Comparison of ENCODE assay signal across 29 cellular contexts in genomic region chr5:65612298-65612907, GRCh38. TPM values are rescaled to one million over a fixed set of nuclear protein-coding genes. Genes with fewer than 3 reads are reported as not detected.
DNase-seq lines count a peak whose midpoint lies in the region; ATAC-seq and TF ChIP-seq lines count a peak whose summit lies in the region.
"Had no signal": no experiment of that assay in that cellular context is flagged by ENCODE, and none has a peak within 500 bp of the region (broad histone marks: within the 10 kb centered on the region; RNA-seq: fewer than 3 reads in every experiment).

No MANE protein-coding gene starts in this region.

- H3K27me3 ChIP-seq in brain microvascular endothelial cell (replicated peaks) = no peaks in the 10 kb centered on the region
- H3K27me3 ChIP-seq: BLaER1, gastrocnemius medialis, ovary had no signal

- H3K27me3 Mint-ChIP-seq in nephron (ENCODE audit: low read depth) = no peaks in the 10 kb centered on the region
- H3K27me3 Mint-ChIP-seq in activated CD8-positive, alpha-beta memory T cell treated with anti-CD3 and anti-CD28 coated beads, Interleukin-2, amount 10 ng/mL, durations not matched to agents 7 days and 5 days = no peaks in the 10 kb centered on the region
- H3K27me3 Mint-ChIP-seq: stimulated activated naive CD8-positive, alpha-beta T cell treated with anti-CD3 and anti-CD28 coated beads, Interleukin-15, Interleukin-2, amounts not matched to agents 100 ng/mL and 50 ng/mL, for 24 hours had no signal

- H3K9me3 ChIP-seq in HEK293 (ENCODE audit: control insufficient read depth, insufficient read depth, low read depth, low read length) = no peaks in the 10 kb centered on the region
- H3K9me3 ChIP-seq: BLaER1, gastrocnemius medialis, ovary, thoracic aorta had no signal

- no peak for TF ChIP-seq POLR2A in GM18505 (IDR thresholded peaks at IDR 0.05; ENCODE audit: borderline replicate concordance, extremely low read depth, insufficient read depth, insufficient read length)

- H3K4me1 ChIP-seq in HEK293 (ENCODE audit: control insufficient read depth, insufficient read depth, low read length) = no peaks in the 10 kb centered on the region
- H3K4me1 ChIP-seq: BLaER1, gastrocnemius medialis had no signal

- peak overlapping the region; percentile 30 to 94 (median 46) for H3K27ac Mint-ChIP-seq in nephron
- no peak overlapping the region for H3K27ac Mint-ChIP-seq in activated CD8-positive, alpha-beta memory T cell treated with anti-CD3 and anti-CD28 coated beads, Interleukin-2, amount 10 ng/mL, durations not matched to agents 7 days and 5 days
- H3K27ac Mint-ChIP-seq: activated CD8-positive, alpha-beta T cell treated with anti-CD3 and anti-CD28 coated beads, Interleukin-2, amount 10 ng/mL, durations not matched to agents 7 days and 5 days; activated T-helper 2 cell treated with anti-CD3 and anti-CD28 coated beads, Interferon-gamma antibody, Interleukin-2, Interleukin-4, amounts not matched to agents 10 μg/mL and 5 μg/mL and 100 μg/mL, durations not matched to agents 14 hours and 24 hours and 36 hours; stimulated activated naive CD8-positive, alpha-beta T cell treated with anti-CD3 and anti-CD28 coated beads, Interleukin-15, Interleukin-2, amounts not matched to agents 100 ng/mL and 50 ng/mL, for 24 hours had no signal

- H3K36me3 Mint-ChIP-seq in nephron (ENCODE audit: low read depth) = peaks cover 67% of the 10 kb centered on the region
- H3K36me3 Mint-ChIP-seq in activated CD8-positive, alpha-beta memory T cell treated with anti-CD3 and anti-CD28 coated beads, Interleukin-2, amount 10 ng/mL, durations not matched to agents 7 days and 5 days = peaks cover 40% of the 10 kb centered on the region

- DNase-seq in COLO668 (lab: John Stamatoyannopoulos, UW; ENCODE audit: unreplicated experiment) (peak; percentile 1), brain microvascular endothelial cell (no peak), A172 (ENCODE audit: low spot score) (no peak)
- no peak for DNase-seq in activated CD8-positive, alpha-beta memory T cell treated with anti-CD3 and anti-CD28 coated beads, Interleukin-2, amount 10 ng/mL, durations not matched to agents 7 days and 5 days
- DNase-seq: activated CD4-positive, alpha-beta T cell treated with anti-CD3 and anti-CD28 coated beads for 4 hours; activated CD8-positive, alpha-beta T cell treated with anti-CD3 and anti-CD28 coated beads, Interleukin-2, amount 10 ng/mL, durations not matched to agents 7 days and 5 days; activated naive CD4-positive, alpha-beta T cell treated with anti-CD3 and anti-CD28 coated beads, Interleukin-2, amount 50 U/mL, for 16 hours; gastrocnemius medialis; GOT3; Kasumi-1; NCI-H1417 treated with DMSO at 0.1 percent for 48 hours; NCI-H2081 treated with DMSO at 0.1 percent for 48 hours; NCI-H446; NCI-H82; ovary; retina; T1000; WERI-Rb-1 had no signal

- ATAC-seq in GM18505 (IDR thresholded peaks at IDR 0.05; ENCODE audit: unreplicated experiment) = no peak
- ATAC-seq in activated CD8-positive, alpha-beta memory T cell treated with anti-CD3 and anti-CD28 coated beads, Interleukin-2, amount 10 ng/mL, durations not matched to agents 7 days and 5 days = no peak
- ATAC-seq in GM21576 (IDR thresholded peaks at IDR 0.05; ENCODE audit: unreplicated experiment) = no peak
- ATAC-seq: activated CD8-positive, alpha-beta T cell treated with anti-CD3 and anti-CD28 coated beads, Interleukin-2, amount 10 ng/mL, durations not matched to agents 7 days and 5 days; gastrocnemius medialis had no signal

- H3K4me3 ChIP-seq in HEK293 (ENCODE audit: low read depth, low read length) (no peak overlapping the region), brain microvascular endothelial cell (ENCODE audit: low read depth, low read length) (no peak overlapping the region)
- H3K4me3 ChIP-seq: BLaER1, gastrocnemius medialis, ovary, skin epidermis, thoracic aorta had no signal

- no peaks in the 10 kb centered on the region for H3K4me1 Mint-ChIP-seq in nephron
- no peaks in the 10 kb centered on the region for H3K4me1 Mint-ChIP-seq in activated CD8-positive, alpha-beta memory T cell treated with anti-CD3 and anti-CD28 coated beads, Interleukin-2, amount 10 ng/mL, durations not matched to agents 7 days and 5 days
- H3K4me1 Mint-ChIP-seq: neural crest cell had no signal

- no peak overlapping the region for H3K27ac ChIP-seq in HEK293 (ENCODE audit: extremely low read depth, low read depth, low read length)
- peak overlapping the region; percentile 25 for H3K27ac ChIP-seq in brain microvascular endothelial cell
- H3K27ac ChIP-seq: BLaER1, gastrocnemius medialis, ovary, RWPE1, skin epidermis, thoracic aorta, WERI-Rb-1 had no signal

- TF ChIP-seq CTCF in HEK293 (tag by site-specific recombination; IDR thresholded peaks at IDR 0.05) = no peak
- no peak for TF ChIP-seq CTCF in brain microvascular endothelial cell (IDR thresholded peaks at IDR 0.05; ENCODE audit: low read depth, low read length, missing control alignments)
- no peak for TF ChIP-seq CTCF in nephron (IDR thresholded peaks at IDR 0.05; ENCODE audit: unreplicated experiment in 3 of 3)

- POLR2A ChIA-PET in HEK293 (lab: Yijun Ruan, JAX) = no interaction called here

- in situ Hi-C loops in brain microvascular endothelial cell (cut with HindIII; ENCODE audit: low pct_ligation_motif_present, low sequenced_read_pairs) = no loop called here

- H3K4me3 Mint-ChIP-seq in nephron = no peak overlapping the region
- no peak overlapping the region for H3K4me3 Mint-ChIP-seq in activated CD8-positive, alpha-beta memory T cell treated with anti-CD3 and anti-CD28 coated beads, Interleukin-2, amount 10 ng/mL, durations not matched to agents 7 days and 5 days
- H3K4me3 Mint-ChIP-seq: activated CD8-positive, alpha-beta T cell treated with anti-CD3 and anti-CD28 coated beads, Interleukin-2, amount 10 ng/mL, durations not matched to agents 7 days and 5 days; neural crest cell; stimulated activated naive CD8-positive, alpha-beta T cell treated with anti-CD3 and anti-CD28 coated beads, Interleukin-15, Interleukin-2, amounts not matched to agents 100 ng/mL and 50 ng/mL, for 24 hours had no signal

- H3K36me3 ChIP-seq in HEK293 (ENCODE audit: control insufficient read depth in 2 of 2, insufficient read depth in 1 of 2, low read length in 2 of 2) (peaks cover 71 to 79% of the 10 kb centered on the region in 2 experiments), brain microvascular endothelial cell (replicated peaks) (peaks cover 35% of the 10 kb centered on the region)
- H3K36me3 ChIP-seq: ovary had no signal

- CTCF ChIA-PET in HEK293 (lab: Yijun Ruan, JAX) = no interaction called here
- CTCF ChIA-PET in activated CD8-positive, alpha-beta memory T cell treated with anti-CD3 and anti-CD28 coated beads, Interleukin-2, amount 10 ng/mL, durations not matched to agents 7 days and 5 days (lab: Charles Lee) = interaction anchor here (2.1 kb wide), 1 partner anchor 11 kb away, joined by 9 read pairs; the partner anchor contains the start of gene TRIM23

- H3K9me3 Mint-ChIP-seq in nephron = no peaks in the 10 kb centered on the region
- H3K9me3 Mint-ChIP-seq in activated CD8-positive, alpha-beta memory T cell treated with anti-CD3 and anti-CD28 coated beads, Interleukin-2, amount 10 ng/mL, durations not matched to agents 7 days and 5 days (ENCODE audit: low read depth) = no peaks in the 10 kb centered on the region
- H3K9me3 Mint-ChIP-seq: activated T-helper 2 cell treated with anti-CD3 and anti-CD28 coated beads, Interferon-gamma antibody, Interleukin-2, Interleukin-4, amounts not matched to agents 10 μg/mL and 5 μg/mL and 100 μg/mL, durations not matched to agents 14 hours and 24 hours and 36 hours; neural crest cell; stimulated activated naive CD8-positive, alpha-beta T cell treated with anti-CD3 and anti-CD28 coated beads, Interleukin-15, Interleukin-2, amounts not matched to agents 100 ng/mL and 50 ng/mL, for 24 hours had no signal

TF ChIP-seq in HEK293, 187 proteins besides CTCF, POLR2A, EP300 and RAD21:
- TF ChIP-seq SCRT2 (tag by site-specific recombination; IDR thresholded peaks at IDR 0.05) (peak; percentile 68), SCRT1 (tag by site-specific recombination; IDR thresholded peaks at IDR 0.05; ENCODE audit: borderline replicate concordance) (peak; percentile 50; the same call in 1 of the 2 replicates), IKZF3 (tag by site-specific recombination; IDR thresholded peaks at IDR 0.05) (no peak), ZNF140 (tag by site-specific recombination; IDR thresholded peaks at IDR 0.05) (no peak), ZNF791 (tag by site-specific recombination; IDR thresholded peaks at IDR 0.05) (no peak), ZNF558 (tag by site-specific recombination; IDR thresholded peaks at IDR 0.05) (no peak)

RNA-seq across cellular contexts. Expression of gene TRIM23, which starts 11.7 kb away (rescaled TPM):
- 22.1 and 23.2 TPM in 2 replicates for total RNA-seq in A172 (2014; rRNA removed; shearing (Covaris generic))
- 10 to 100 TPM in 1 of 2 experiments, 1 to 10 TPM in 1; 9.9 to 10.3 TPM for total RNA-seq in activated CD8-positive, alpha-beta memory T cell treated with anti-CD3 and anti-CD28 coated beads, Interleukin-2, amount 10 ng/mL, durations not matched to agents 7 days and 5 days

RNA-seq across cellular contexts. Expression of gene SHLD3, which starts 12.4 kb away (rescaled TPM):
- total RNA-seq in A172 (2014; rRNA removed; shearing (Covaris generic)) = 9.0 and 11.4 TPM in 2 replicates
- total RNA-seq in activated CD8-positive, alpha-beta memory T cell treated with anti-CD3 and anti-CD28 coated beads, Interleukin-2, amount 10 ng/mL, durations not matched to agents 7 days and 5 days = 1 to 10 TPM; 3.9 to 5.9 TPM

RNA-seq across cellular contexts. Expression of gene TRAPPC13, which starts 12.4 kb away (rescaled TPM):
- 45.8 and 52.1 TPM in 2 replicates for total RNA-seq in A172 (2014; rRNA removed; shearing (Covaris generic))
- total RNA-seq in activated CD8-positive, alpha-beta memory T cell treated with anti-CD3 and anti-CD28 coated beads, Interleukin-2, amount 10 ng/mL, durations not matched to agents 7 days and 5 days = 10 to 100 TPM; 18.5 to 23.4 TPM

RNA-seq across cellular contexts. Expression of gene PPWD1, which starts 49.3 kb away (rescaled TPM):
- total RNA-seq in A172 (2014; rRNA removed; shearing (Covaris generic)) = 35.4 and 47.1 TPM in 2 replicates
- total RNA-seq in activated CD8-positive, alpha-beta memory T cell treated with anti-CD3 and anti-CD28 coated beads, Interleukin-2, amount 10 ng/mL, durations not matched to agents 7 days and 5 days = 10 to 100 TPM; 49.0 to 54.1 TPM

RNA-seq across cellular contexts. Expression of gene CENPK, which starts 49.4 kb away (rescaled TPM):
- 97.1 and 109 TPM in 2 replicates for total RNA-seq in A172 (2014; rRNA removed; shearing (Covaris generic))
- total RNA-seq in activated CD8-positive, alpha-beta memory T cell treated with anti-CD3 and anti-CD28 coated beads, Interleukin-2, amount 10 ng/mL, durations not matched to agents 7 days and 5 days = 100 to 1,000 TPM in 1 of 2 experiments, 10 to 100 TPM in 1; 94.6 to 107 TPM
